In the genomic region with DNA sequence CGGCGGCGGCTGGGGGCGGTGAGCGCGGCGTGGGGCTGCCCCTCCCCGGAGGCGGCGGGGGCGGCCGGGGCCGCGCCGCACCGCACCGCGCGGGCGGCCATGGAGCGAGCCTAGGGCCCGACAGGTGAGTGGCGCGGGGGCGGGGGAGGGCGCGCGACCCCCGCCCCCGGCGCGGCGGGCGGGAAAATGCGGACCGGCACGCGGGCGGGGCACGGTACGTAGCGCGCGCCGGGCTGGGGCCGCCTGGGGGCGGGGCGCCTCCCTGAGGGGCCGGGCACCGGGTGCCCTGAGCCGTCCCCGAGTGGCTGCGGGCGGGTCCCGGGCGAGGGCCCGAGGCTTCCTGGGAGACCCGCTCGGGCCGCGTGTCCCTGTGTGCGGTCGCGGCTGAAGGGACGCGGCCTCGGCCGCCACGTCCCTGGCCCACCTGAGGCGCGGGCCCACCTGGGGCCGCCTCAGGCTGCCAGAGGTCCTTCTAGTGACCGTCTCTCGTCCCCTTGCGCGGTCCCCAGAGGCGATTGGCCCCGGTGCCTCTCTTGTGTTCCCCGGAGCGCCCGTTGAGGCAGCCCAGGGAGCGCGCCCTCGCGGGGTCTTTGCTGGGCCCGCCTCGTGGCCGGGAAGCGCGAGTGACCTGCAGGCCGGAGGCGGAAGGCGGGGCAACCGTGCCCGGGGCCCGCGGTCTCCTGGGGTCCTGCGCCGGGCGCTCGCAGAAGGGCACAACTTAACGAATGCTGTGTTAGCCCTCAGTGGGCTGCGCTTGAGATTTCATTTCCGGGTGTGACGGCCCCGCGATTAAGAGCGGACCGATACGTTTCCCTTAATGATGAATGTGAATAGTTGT, we compare ENCODE assay signal across 1 cellular context.
TF ChIP-seq lines count a peak whose summit lies in the region.

No MANE protein-coding gene starts in this region.

TF ChIP-seq in HepG2, 621 proteins besides CTCF, POLR2A, EP300 and RAD21 (continued from another document and continues in another):
- TF ChIP-seq, protein P1, sequence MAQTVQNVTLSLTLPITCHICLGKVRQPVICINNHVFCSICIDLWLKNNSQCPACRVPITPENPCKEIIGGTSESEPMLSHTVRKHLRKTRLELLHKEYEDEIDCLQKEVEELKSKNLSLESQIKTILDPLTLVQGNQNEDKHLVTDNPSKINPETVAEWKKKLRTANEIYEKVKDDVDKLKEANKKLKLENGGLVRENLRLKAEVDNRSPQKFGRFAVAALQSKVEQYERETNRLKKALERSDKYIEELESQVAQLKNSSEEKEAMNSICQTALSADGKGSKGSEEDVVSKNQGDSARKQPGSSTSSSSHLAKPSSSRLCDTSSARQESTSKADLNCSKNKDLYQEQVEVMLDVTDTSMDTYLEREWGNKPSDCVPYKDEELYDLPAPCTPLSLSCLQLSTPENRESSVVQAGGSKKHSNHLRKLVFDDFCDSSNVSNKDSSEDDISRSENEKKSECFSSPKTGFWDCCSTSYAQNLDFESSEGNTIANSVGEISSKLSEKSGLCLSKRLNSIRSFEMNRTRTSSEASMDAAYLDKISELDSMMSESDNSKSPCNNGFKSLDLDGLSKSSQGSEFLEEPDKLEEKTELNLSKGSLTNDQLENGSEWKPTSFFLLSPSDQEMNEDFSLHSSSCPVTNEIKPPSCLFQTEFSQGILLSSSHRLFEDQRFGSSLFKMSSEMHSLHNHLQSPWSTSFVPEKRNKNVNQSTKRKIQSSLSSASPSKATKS (CRISPR knock-in tag; IDR thresholded peaks at IDR 0.05): peak; percentile 52; the same call in 1 of the 2 replicates
- no peak for TF ChIP-seq ZFP36L2 (CRISPR knock-in tag; IDR thresholded peaks at IDR 0.05)
- TF ChIP-seq, protein P2, sequence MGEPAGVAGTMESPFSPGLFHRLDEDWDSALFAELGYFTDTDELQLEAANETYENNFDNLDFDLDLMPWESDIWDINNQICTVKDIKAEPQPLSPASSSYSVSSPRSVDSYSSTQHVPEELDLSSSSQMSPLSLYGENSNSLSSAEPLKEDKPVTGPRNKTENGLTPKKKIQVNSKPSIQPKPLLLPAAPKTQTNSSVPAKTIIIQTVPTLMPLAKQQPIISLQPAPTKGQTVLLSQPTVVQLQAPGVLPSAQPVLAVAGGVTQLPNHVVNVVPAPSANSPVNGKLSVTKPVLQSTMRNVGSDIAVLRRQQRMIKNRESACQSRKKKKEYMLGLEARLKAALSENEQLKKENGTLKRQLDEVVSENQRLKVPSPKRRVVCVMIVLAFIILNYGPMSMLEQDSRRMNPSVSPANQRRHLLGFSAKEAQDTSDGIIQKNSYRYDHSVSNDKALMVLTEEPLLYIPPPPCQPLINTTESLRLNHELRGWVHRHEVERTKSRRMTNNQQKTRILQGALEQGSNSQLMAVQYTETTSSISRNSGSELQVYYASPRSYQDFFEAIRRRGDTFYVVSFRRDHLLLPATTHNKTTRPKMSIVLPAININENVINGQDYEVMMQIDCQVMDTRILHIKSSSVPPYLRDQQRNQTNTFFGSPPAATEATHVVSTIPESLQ (CRISPR knock-in tag; conservative IDR thresholded peaks at IDR 0.05): no peak
- no peak for TF ChIP-seq ZNF180 (CRISPR knock-in tag; IDR thresholded peaks at IDR 0.05; ENCODE audit: borderline replicate concordance, low read depth)
- TF ChIP-seq NCOA5 (CRISPR knock-in tag; IDR thresholded peaks at IDR 0.05): no peak
- TF ChIP-seq, protein P3, sequence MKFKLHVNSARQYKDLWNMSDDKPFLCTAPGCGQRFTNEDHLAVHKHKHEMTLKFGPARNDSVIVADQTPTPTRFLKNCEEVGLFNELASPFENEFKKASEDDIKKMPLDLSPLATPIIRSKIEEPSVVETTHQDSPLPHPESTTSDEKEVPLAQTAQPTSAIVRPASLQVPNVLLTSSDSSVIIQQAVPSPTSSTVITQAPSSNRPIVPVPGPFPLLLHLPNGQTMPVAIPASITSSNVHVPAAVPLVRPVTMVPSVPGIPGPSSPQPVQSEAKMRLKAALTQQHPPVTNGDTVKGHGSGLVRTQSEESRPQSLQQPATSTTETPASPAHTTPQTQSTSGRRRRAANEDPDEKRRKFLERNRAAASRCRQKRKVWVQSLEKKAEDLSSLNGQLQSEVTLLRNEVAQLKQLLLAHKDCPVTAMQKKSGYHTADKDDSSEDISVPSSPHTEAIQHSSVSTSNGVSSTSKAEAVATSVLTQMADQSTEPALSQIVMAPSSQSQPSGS (CRISPR knock-in tag; IDR thresholded peaks at IDR 0.05): no peak
- no peak for TF ChIP-seq PTBP1 (IDR thresholded peaks at IDR 0.05; ENCODE audit: low read depth, low read length, poor library complexity, severe bottlenecking)
- TF ChIP-seq, protein P4, sequence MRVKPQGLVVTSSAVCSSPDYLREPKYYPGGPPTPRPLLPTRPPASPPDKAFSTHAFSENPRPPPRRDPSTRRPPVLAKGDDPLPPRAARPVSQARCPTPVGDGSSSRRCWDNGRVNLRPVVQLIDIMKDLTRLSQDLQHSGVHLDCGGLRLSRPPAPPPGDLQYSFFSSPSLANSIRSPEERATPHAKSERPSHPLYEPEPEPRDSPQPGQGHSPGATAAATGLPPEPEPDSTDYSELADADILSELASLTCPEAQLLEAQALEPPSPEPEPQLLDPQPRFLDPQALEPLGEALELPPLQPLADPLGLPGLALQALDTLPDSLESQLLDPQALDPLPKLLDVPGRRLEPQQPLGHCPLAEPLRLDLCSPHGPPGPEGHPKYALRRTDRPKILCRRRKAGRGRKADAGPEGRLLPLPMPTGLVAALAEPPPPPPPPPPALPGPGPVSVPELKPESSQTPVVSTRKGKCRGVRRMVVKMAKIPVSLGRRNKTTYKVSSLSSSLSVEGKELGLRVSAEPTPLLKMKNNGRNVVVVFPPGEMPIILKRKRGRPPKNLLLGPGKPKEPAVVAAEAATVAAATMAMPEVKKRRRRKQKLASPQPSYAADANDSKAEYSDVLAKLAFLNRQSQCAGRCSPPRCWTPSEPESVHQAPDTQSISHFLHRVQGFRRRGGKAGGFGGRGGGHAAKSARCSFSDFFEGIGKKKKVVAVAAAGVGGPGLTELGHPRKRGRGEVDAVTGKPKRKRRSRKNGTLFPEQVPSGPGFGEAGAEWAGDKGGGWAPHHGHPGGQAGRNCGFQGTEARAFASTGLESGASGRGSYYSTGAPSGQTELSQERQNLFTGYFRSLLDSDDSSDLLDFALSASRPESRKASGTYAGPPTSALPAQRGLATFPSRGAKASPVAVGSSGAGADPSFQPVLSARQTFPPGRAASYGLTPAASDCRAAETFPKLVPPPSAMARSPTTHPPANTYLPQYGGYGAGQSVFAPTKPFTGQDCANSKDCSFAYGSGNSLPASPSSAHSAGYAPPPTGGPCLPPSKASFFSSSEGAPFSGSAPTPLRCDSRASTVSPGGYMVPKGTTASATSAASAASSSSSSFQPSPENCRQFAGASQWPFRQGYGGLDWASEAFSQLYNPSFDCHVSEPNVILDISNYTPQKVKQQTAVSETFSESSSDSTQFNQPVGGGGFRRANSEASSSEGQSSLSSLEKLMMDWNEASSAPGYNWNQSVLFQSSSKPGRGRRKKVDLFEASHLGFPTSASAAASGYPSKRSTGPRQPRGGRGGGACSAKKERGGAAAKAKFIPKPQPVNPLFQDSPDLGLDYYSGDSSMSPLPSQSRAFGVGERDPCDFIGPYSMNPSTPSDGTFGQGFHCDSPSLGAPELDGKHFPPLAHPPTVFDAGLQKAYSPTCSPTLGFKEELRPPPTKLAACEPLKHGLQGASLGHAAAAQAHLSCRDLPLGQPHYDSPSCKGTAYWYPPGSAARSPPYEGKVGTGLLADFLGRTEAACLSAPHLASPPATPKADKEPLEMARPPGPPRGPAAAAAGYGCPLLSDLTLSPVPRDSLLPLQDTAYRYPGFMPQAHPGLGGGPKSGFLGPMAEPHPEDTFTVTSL (CRISPR knock-in tag; IDR thresholded peaks at IDR 0.05; ENCODE audit: borderline replicate concordance): no peak
- no peak for TF ChIP-seq HNF4A (CRISPR knock-in tag; IDR thresholded peaks at IDR 0.05)
- TF ChIP-seq SRSF9 (IDR thresholded peaks at IDR 0.05; ENCODE audit: borderline replicate concordance, insufficient read depth, low read depth, low read length, poor library complexity, severe bottlenecking): no peak
- TF ChIP-seq, protein P5, sequence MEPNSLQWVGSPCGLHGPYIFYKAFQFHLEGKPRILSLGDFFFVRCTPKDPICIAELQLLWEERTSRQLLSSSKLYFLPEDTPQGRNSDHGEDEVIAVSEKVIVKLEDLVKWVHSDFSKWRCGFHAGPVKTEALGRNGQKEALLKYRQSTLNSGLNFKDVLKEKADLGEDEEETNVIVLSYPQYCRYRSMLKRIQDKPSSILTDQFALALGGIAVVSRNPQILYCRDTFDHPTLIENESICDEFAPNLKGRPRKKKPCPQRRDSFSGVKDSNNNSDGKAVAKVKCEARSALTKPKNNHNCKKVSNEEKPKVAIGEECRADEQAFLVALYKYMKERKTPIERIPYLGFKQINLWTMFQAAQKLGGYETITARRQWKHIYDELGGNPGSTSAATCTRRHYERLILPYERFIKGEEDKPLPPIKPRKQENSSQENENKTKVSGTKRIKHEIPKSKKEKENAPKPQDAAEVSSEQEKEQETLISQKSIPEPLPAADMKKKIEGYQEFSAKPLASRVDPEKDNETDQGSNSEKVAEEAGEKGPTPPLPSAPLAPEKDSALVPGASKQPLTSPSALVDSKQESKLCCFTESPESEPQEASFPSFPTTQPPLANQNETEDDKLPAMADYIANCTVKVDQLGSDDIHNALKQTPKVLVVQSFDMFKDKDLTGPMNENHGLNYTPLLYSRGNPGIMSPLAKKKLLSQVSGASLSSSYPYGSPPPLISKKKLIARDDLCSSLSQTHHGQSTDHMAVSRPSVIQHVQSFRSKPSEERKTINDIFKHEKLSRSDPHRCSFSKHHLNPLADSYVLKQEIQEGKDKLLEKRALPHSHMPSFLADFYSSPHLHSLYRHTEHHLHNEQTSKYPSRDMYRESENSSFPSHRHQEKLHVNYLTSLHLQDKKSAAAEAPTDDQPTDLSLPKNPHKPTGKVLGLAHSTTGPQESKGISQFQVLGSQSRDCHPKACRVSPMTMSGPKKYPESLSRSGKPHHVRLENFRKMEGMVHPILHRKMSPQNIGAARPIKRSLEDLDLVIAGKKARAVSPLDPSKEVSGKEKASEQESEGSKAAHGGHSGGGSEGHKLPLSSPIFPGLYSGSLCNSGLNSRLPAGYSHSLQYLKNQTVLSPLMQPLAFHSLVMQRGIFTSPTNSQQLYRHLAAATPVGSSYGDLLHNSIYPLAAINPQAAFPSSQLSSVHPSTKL (CRISPR knock-in tag; IDR thresholded peaks at IDR 0.05): no peak; the same call in none of the 2 replicates
- no peak for TF ChIP-seq PPARG (CRISPR knock-in tag; conservative IDR thresholded peaks at IDR 0.05)
- no peak for TF ChIP-seq PHB2 (IDR thresholded peaks at IDR 0.05; ENCODE audit: partially characterized antibody)
- TF ChIP-seq, protein P6, sequence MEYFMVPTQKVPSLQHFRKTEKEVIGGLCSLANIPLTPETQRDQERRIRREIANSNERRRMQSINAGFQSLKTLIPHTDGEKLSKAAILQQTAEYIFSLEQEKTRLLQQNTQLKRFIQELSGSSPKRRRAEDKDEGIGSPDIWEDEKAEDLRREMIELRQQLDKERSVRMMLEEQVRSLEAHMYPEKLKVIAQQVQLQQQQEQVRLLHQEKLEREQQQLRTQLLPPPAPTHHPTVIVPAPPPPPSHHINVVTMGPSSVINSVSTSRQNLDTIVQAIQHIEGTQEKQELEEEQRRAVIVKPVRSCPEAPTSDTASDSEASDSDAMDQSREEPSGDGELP (IDR thresholded peaks at IDR 0.05; ENCODE audit: borderline replicate concordance, low read depth): no peak
- TF ChIP-seq TEAD2 (CRISPR knock-in tag; IDR thresholded peaks at IDR 0.05): no peak
- TF ChIP-seq, protein P7, sequence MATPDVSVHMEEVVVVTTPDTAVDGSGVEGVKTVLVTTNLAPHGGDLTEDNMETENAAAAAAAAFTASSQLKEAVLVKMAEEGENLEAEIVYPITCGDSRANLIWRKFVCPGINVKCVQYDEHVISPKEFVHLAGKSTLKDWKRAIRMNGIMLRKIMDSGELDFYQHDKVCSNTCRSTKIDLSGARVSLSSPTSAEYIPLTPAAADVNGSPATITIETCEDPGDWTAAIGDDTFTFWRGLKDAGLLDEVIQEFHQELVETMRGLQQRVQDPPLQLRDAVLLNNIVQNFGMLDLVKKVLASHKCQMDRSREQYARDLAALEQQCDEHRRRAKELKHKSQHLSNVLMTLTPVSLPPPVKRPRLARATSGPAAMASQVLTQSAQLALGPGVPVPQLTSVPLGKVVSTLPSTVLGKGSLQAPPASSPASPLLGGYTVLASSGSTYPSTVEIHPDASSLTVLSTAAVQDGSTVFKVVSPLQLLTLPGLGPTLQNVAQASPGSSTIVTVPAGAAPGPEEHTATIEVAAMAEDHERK (CRISPR knock-in tag; IDR thresholded peaks at IDR 0.05; ENCODE audit: low read depth): 0 out of 2 replicates have a peak, but pooled peaks have one; percentile 19
- TF ChIP-seq, protein P8, sequence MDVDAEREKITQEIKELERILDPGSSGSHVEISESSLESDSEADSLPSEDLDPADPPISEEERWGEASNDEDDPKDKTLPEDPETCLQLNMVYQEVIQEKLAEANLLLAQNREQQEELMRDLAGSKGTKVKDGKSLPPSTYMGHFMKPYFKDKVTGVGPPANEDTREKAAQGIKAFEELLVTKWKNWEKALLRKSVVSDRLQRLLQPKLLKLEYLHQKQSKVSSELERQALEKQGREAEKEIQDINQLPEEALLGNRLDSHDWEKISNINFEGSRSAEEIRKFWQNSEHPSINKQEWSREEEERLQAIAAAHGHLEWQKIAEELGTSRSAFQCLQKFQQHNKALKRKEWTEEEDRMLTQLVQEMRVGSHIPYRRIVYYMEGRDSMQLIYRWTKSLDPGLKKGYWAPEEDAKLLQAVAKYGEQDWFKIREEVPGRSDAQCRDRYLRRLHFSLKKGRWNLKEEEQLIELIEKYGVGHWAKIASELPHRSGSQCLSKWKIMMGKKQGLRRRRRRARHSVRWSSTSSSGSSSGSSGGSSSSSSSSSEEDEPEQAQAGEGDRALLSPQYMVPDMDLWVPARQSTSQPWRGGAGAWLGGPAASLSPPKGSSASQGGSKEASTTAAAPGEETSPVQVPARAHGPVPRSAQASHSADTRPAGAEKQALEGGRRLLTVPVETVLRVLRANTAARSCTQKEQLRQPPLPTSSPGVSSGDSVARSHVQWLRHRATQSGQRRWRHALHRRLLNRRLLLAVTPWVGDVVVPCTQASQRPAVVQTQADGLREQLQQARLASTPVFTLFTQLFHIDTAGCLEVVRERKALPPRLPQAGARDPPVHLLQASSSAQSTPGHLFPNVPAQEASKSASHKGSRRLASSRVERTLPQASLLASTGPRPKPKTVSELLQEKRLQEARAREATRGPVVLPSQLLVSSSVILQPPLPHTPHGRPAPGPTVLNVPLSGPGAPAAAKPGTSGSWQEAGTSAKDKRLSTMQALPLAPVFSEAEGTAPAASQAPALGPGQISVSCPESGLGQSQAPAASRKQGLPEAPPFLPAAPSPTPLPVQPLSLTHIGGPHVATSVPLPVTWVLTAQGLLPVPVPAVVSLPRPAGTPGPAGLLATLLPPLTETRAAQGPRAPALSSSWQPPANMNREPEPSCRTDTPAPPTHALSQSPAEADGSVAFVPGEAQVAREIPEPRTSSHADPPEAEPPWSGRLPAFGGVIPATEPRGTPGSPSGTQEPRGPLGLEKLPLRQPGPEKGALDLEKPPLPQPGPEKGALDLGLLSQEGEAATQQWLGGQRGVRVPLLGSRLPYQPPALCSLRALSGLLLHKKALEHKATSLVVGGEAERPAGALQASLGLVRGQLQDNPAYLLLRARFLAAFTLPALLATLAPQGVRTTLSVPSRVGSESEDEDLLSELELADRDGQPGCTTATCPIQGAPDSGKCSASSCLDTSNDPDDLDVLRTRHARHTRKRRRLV (CRISPR knock-in tag; IDR thresholded peaks at IDR 0.05): no peak
- 0 out of 2 replicates have a peak, but pooled peaks have one; percentile 68 for TF ChIP-seq IRX3 (CRISPR knock-in tag; IDR thresholded peaks at IDR 0.05; ENCODE audit: borderline replicate concordance, low read depth)
- TF ChIP-seq, protein P9, sequence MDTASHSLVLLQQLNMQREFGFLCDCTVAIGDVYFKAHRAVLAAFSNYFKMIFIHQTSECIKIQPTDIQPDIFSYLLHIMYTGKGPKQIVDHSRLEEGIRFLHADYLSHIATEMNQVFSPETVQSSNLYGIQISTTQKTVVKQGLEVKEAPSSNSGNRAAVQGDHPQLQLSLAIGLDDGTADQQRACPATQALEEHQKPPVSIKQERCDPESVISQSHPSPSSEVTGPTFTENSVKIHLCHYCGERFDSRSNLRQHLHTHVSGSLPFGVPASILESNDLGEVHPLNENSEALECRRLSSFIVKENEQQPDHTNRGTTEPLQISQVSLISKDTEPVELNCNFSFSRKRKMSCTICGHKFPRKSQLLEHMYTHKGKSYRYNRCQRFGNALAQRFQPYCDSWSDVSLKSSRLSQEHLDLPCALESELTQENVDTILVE (CRISPR knock-in tag; IDR thresholded peaks at IDR 0.05): peak; percentile 69; the same call in 1 of the 2 replicates
- TF ChIP-seq ZNF678 (CRISPR knock-in tag; IDR thresholded peaks at IDR 0.05): peak; percentile 85; the same call in 1 of the 2 replicates
